Comparison of ENCODE assay signal across 14 cellular contexts in the genomic region with DNA sequence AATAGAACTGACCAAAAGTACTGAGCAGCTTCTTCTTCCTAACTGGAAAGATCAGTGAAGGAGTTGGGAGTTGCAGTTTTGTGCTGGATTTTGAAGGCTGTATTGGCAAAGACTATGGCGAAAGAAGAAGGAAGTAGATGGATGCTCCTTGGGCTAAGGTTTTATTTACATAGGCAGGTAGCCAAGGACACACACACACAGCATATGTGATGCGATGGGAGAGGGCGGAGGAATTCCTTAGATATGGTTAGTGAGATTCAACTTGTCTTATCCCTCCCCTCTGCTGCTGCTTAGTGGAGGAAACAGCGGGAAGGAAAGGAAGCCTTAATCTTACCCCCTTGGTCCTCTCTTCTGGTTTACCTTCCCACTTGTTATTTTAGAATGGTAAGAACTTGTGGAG.
DNase-seq lines count a peak whose midpoint lies in the region; ATAC-seq and TF ChIP-seq lines count a peak whose summit lies in the region.
"Had no signal": no experiment of that assay in that cellular context is flagged by ENCODE, and none has a peak within 500 bp of the region (broad histone marks: within the 10 kb centered on the region; RNA-seq: fewer than 3 reads in every experiment).

No MANE protein-coding gene starts in this region.

- no peaks in the 10 kb centered on the region for H3K9me3 Mint-ChIP-seq in Calu3 (ENCODE audit: low read depth, unreplicated experiment)
- H3K9me3 Mint-ChIP-seq in activated CD4-positive, alpha-beta T cell treated with anti-CD3 and anti-CD28 coated beads, Interleukin-2, amount 10 ng/mL, durations not matched to agents 24 days and 14 days, result no peaks in the 10 kb centered on the region
- H3K9me3 Mint-ChIP-seq: CD4-positive, alpha-beta T cell; immature natural killer cell had no signal

- no peak overlapping the region for H3K9ac ChIP-seq in mesendoderm (ENCODE audit: low read length)

- H3K4me1 ChIP-seq in mesendoderm (ENCODE audit: control insufficient read depth, low read depth, low read length), result no peaks in the 10 kb centered on the region

- no peak overlapping the region for H3K4ac ChIP-seq in mesendoderm (ENCODE audit: low read depth, low read length)

- H3K27me3 ChIP-seq in mesendoderm (ENCODE audit: insufficient read depth, low read length, poor library complexity), result no peaks in the 10 kb centered on the region

- CTCF ChIA-PET in Calu3 (lab: Charles Lee), result no interaction called here

- no peak overlapping the region for H4K8ac ChIP-seq in mesendoderm (ENCODE audit: low read depth, low read length)

- H3K79me2 ChIP-seq in mesendoderm (ENCODE audit: control insufficient read depth, insufficient read depth, low read length), result no peaks in the 10 kb centered on the region

- no peak overlapping the region for H2BK120ac ChIP-seq in mesendoderm (ENCODE audit: low read depth, low read length)

- no peaks in the 10 kb centered on the region for H3K36me3 Mint-ChIP-seq in Calu3 (ENCODE audit: insufficient read depth, unreplicated experiment)
- H3K36me3 Mint-ChIP-seq in activated CD4-positive, alpha-beta T cell treated with anti-CD3 and anti-CD28 coated beads, Interleukin-2, amount 10 ng/mL, durations not matched to agents 24 days and 14 days (ENCODE audit: low read depth), result no peaks in the 10 kb centered on the region
- H3K36me3 Mint-ChIP-seq: immature natural killer cell had no signal

- H3K36me3 ChIP-seq in mesendoderm (ENCODE audit: control insufficient read depth, insufficient read depth, low read length), result no peaks in the 10 kb centered on the region

- no peak overlapping the region for H4K5ac ChIP-seq in mesendoderm (ENCODE audit: low read length)

- no peaks in the 10 kb centered on the region for H3K27me3 Mint-ChIP-seq in Calu3 (ENCODE audit: unreplicated experiment)
- peaks cover 19% of the 10 kb centered on the region for H3K27me3 Mint-ChIP-seq in activated CD4-positive, alpha-beta T cell treated with anti-CD3 and anti-CD28 coated beads, Interleukin-2, amount 10 ng/mL, durations not matched to agents 24 days and 14 days

- TF ChIP-seq CTCF in Calu3 (IDR thresholded peaks at IDR 0.05; ENCODE audit: unreplicated experiment) (no peak), cardiac fibroblast (IDR thresholded peaks at IDR 0.05; ENCODE audit: low read depth, low read length) (no peak)

- H3K18ac ChIP-seq in mesendoderm (ENCODE audit: low read length), result no peak overlapping the region

- H3K23ac ChIP-seq in mesendoderm (ENCODE audit: low read length), result no peak overlapping the region

- no peak overlapping the region for H2BK15ac ChIP-seq in mesendoderm (replicated peaks; ENCODE audit: low read depth)

- H3K4me3 ChIP-seq in cardiac fibroblast (replicated peaks in 1 of 2; ENCODE audit: low read depth in 2 of 2, low read length in 2 of 2) (no peak overlapping the region), mesendoderm (ENCODE audit: low read length) (no peak overlapping the region)

- no peak overlapping the region for H3K27ac ChIP-seq in mesendoderm (ENCODE audit: low read depth, low read length)

- DNase-seq in Calu3 (peak; percentile 31), M059J (ENCODE audit: low read depth) (peak; percentile 9), cardiac fibroblast (ENCODE audit: low read depth in 2 of 2) (peak; percentile 82 to 95), mesendoderm (peak; percentile 54), OCI-M1 (lab: John Stamatoyannopoulos, UW) (no peak)
- DNase-seq in activated CD4-positive, alpha-beta T cell treated with anti-CD3 and anti-CD28 coated beads, Interleukin-2, amount 10 ng/mL, durations not matched to agents 24 days and 14 days, result no peak
- DNase-seq: activated CD8-positive, alpha-beta memory T cell treated with anti-CD3 and anti-CD28 coated beads, Interleukin-2, amount 50 U/mL, for 48 hours; amygdala; CD4-positive, alpha-beta T cell; immature natural killer cell; NCI-H187; stimulated activated CD4-positive, alpha-beta T cell treated with anti-CD3 and anti-CD28 coated beads, Interleukin-15, amount 100 ng/mL, for 24 hours had no signal

- no TSS peak for BruUV-seq in Calu3 (replicated peaks; lab: Mats Ljungman, UMichigan)

- H3K4me3 Mint-ChIP-seq in Calu3 (ENCODE audit: low read depth, unreplicated experiment), result no peak overlapping the region
- H3K4me3 Mint-ChIP-seq in activated CD4-positive, alpha-beta T cell treated with anti-CD3 and anti-CD28 coated beads, Interleukin-2, amount 10 ng/mL, durations not matched to agents 24 days and 14 days, result no peak overlapping the region
- H3K4me3 Mint-ChIP-seq: CD4-positive, alpha-beta T cell; immature natural killer cell had no signal

- H2AK5ac ChIP-seq in mesendoderm (ENCODE audit: low read length), result no peak overlapping the region

- ATAC-seq in GM18858 (IDR thresholded peaks at IDR 0.05; ENCODE audit: unreplicated experiment), result no peak
- no peak for ATAC-seq in GM18907 (IDR thresholded peaks at IDR 0.05; ENCODE audit: unreplicated experiment)

- H3K56ac ChIP-seq in mesendoderm (ENCODE audit: low read length), result no peak overlapping the region

- H3K4me2 ChIP-seq in mesendoderm (ENCODE audit: low read length), result no peak overlapping the region

- no CpG with 5 or more reads among the region's 4 CpGs for WGBS in mesendoderm (ENCODE audit: extremely low coverage, insufficient coverage, low lambda C conversion rate)

- H3K4me1 Mint-ChIP-seq in Calu3 (ENCODE audit: low read depth, unreplicated experiment), result peaks cover 31% of the 10 kb centered on the region
- no peaks in the 10 kb centered on the region for H3K4me1 Mint-ChIP-seq in activated CD4-positive, alpha-beta T cell treated with anti-CD3 and anti-CD28 coated beads, Interleukin-2, amount 10 ng/mL, durations not matched to agents 24 days and 14 days
- H3K4me1 Mint-ChIP-seq: immature natural killer cell had no signal

- no peak overlapping the region for H2BK5ac ChIP-seq in mesendoderm (ENCODE audit: low read length)

- H3K79me1 ChIP-seq in mesendoderm (ENCODE audit: low read length), result no peaks in the 10 kb centered on the region

- H3K27ac Mint-ChIP-seq in Calu3 (ENCODE audit: unreplicated experiment), result peak overlapping the region; percentile 15
- no peak overlapping the region for H3K27ac Mint-ChIP-seq in activated CD4-positive, alpha-beta T cell treated with anti-CD3 and anti-CD28 coated beads, Interleukin-2, amount 10 ng/mL, durations not matched to agents 24 days and 14 days
- H3K27ac Mint-ChIP-seq: CD4-positive, alpha-beta T cell had no signal

- intact Hi-C loops in Calu3 (cut with micrococcal nuclease; ENCODE audit: unreplicated experiment), result loop anchor here (5.0 kb wide), 1 partner anchor 150 kb away; no protein-coding TSS in a partner anchor
- intact Hi-C loops in activated CD4-positive, alpha-beta T cell treated with anti-CD3 and anti-CD28 coated beads, Interleukin-2, amount 10 ng/mL, durations not matched to agents 24 days and 14 days (cut with micrococcal nuclease), result loop anchor here (10.0 kb wide), 1 partner anchor 87 kb away; a partner anchor contains a TSS

Comparison
In these comparisons a context has a peak if more than half of its experiments do, and no peak if none do; other contexts are left out.
1. DNase-seq: peak in Calu3 (single experiment), M059J (single experiment), cardiac fibroblast (2 of 2) and mesendoderm (single experiment); none in OCI-M1 (single experiment) and activated CD4-positive, alpha-beta T cell treated with anti-CD3 and anti-CD28 coated beads, Interleukin-2, amount 10 ng/mL, durations not matched to agents 24 days and 14 days (single experiment).